1 cellular context compared by ENCODE assay signal in genomic region chr20:38107916-38108315, GRCh38. TPM values are rescaled to one million over a fixed set of nuclear protein-coding genes. Genes with fewer than 3 reads are reported as not detected.
"Had no signal": no experiment of that assay in that cellular context is flagged by ENCODE, and none has a peak within 500 bp of the region (broad histone marks: within the 10 kb centered on the region; RNA-seq: fewer than 3 reads in every experiment).

No MANE protein-coding gene starts in this region.

RNA-seq across cellular contexts. Expression of gene TGM2, which starts 57.2 kb away (rescaled TPM):
- total RNA-seq: naive thymus-derived CD8-positive, alpha-beta T cell had no signal
- polyA plus RNA-seq: naive thymus-derived CD8-positive, alpha-beta T cell had no signal
